Comparison of ENCODE assay signal across 10 cellular contexts in the genomic region with DNA sequence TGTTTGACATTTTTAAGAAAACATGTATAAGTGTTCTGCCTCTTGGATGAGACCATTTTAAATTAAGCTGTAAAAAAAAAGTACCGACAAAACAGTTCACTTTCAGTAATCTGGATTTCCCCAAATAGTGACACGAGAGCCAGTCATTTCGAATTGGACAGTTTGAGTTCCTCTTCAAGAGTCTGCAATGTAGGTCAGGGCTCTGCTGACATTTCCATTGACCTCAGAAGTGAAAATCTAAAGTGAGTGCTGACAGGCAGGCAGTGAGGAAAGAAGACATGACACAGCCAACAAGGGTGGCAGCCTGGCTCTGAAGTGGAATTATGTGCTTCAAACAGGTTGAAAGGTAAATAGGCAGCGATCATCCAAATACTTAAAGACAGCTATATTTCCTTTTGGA. TPM values are rescaled to one million over a fixed set of nuclear protein-coding genes. Genes with fewer than 3 reads are reported as not detected.
DNase-seq lines count a peak whose midpoint lies in the region; ATAC-seq and TF ChIP-seq lines count a peak whose summit lies in the region.
"Had no signal": no experiment of that assay in that cellular context is flagged by ENCODE, and none has a peak within 500 bp of the region (broad histone marks: within the 10 kb centered on the region; RNA-seq: fewer than 3 reads in every experiment).

A gene with protein sequence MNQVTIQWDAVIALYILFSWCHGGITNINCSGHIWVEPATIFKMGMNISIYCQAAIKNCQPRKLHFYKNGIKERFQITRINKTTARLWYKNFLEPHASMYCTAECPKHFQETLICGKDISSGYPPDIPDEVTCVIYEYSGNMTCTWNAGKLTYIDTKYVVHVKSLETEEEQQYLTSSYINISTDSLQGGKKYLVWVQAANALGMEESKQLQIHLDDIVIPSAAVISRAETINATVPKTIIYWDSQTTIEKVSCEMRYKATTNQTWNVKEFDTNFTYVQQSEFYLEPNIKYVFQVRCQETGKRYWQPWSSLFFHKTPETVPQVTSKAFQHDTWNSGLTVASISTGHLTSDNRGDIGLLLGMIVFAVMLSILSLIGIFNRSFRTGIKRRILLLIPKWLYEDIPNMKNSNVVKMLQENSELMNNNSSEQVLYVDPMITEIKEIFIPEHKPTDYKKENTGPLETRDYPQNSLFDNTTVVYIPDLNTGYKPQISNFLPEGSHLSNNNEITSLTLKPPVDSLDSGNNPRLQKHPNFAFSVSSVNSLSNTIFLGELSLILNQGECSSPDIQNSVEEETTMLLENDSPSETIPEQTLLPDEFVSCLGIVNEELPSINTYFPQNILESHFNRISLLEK (plus strand): TSS at position 259 of the 400 bp plus-strand sequence. CDS start 1,667 bp downstream, outside the sequence.

- H3K4me3 ChIP-seq in heart left ventricle, result no peak within 1 kb of the TSS
- no peak within 1 kb of the TSS for H3K4me3 ChIP-seq in gastroesophageal sphincter

- WGBS in heart left ventricle, 4 donors, result 30 to 46% (median 35%) methylated on average over 4 of the region's 4 CpGs
- WGBS in gastroesophageal sphincter (ENCODE audit: low coverage in 1 of 2), 2 donors, result 53 to 68% methylated on average over 4 of the region's 4 CpGs

- H3K9me3 ChIP-seq in heart left ventricle (peaks cover 0 to 2% (median 0%) of the 10 kb centered on the region in 12 donors), gastroesophageal sphincter (no peaks in the 10 kb centered on the region)

- H3K36me3 ChIP-seq in heart left ventricle, result no peaks in the 10 kb centered on the region
- no peaks in the 10 kb centered on the region for H3K36me3 ChIP-seq in gastroesophageal sphincter

- no peak for TF ChIP-seq CTCF in heart left ventricle (IDR thresholded peaks at IDR 0.05)
- TF ChIP-seq CTCF in gastroesophageal sphincter (IDR thresholded peaks at IDR 0.05), result no peak

- H3K4me1 ChIP-seq in heart left ventricle (peaks cover 0 to 5% (median 0%) of the 10 kb centered on the region in 12 donors), gastroesophageal sphincter (no peaks in the 10 kb centered on the region)

- DNase-seq in heart left ventricle (peak in 4 of 5 donors; percentile 27 to 68 (median 48)), Ammon's horn (ENCODE audit: low spot score) (no peak), NCI-H1105 treated with DMSO at 0.1 percent for 48 hours (lab: John Stamatoyannopoulos, UW) (no peak), G401 (ENCODE audit: low spot score) (no peak)
- DNase-seq: activated CD8-positive, alpha-beta memory T cell treated with anti-CD3 and anti-CD28 coated beads, Interleukin-2, amount 50 U/mL, for 4 hours had no signal

- intact Hi-C loops in heart left ventricle (cut with DNase I), result no loop called here

- no peaks in the 10 kb centered on the region for H3K27me3 ChIP-seq in heart left ventricle
- no peaks in the 10 kb centered on the region for H3K27me3 ChIP-seq in gastroesophageal sphincter

- in situ Hi-C loops in G401 (cut with HindIII; ENCODE audit: low sequenced_read_pairs), result no loop called here

- TF ChIP-seq POLR2A in heart left ventricle (IDR thresholded peaks at IDR 0.05) (no peak), gastroesophageal sphincter (IDR thresholded peaks at IDR 0.05) (no peak)

- TF ChIP-seq EP300 in gastroesophageal sphincter (IDR thresholded peaks at IDR 0.05), result no peak

- H3K27ac ChIP-seq in heart left ventricle (no peak within 1 kb of the TSS), gastroesophageal sphincter (no peak within 1 kb of the TSS)

- ATAC-seq in GM18520 (IDR thresholded peaks at IDR 0.05; ENCODE audit: unreplicated experiment), result peak; percentile 93
- ATAC-seq in GM21367 (IDR thresholded peaks at IDR 0.05; ENCODE audit: unreplicated experiment), result peak; percentile 77
- ATAC-seq in HG03280 (IDR thresholded peaks at IDR 0.05; ENCODE audit: unreplicated experiment), result peak; percentile 74
- peak; percentile 83 to 98 (median 94) for ATAC-seq in heart left ventricle
- ATAC-seq in gastroesophageal sphincter, result no peak

RNA-seq across cellular contexts. Expression of the gene that starts here (rescaled TPM):
- not detected for total RNA-seq in heart left ventricle
- polyA plus RNA-seq in heart left ventricle, result not detected
- total RNA-seq in gastroesophageal sphincter, result not detected
- not detected in 2 replicates for total RNA-seq in G401 (2014; rRNA removed; shearing (Covaris generic))
- total RNA-seq: H1 had no signal
- polyA plus RNA-seq: H1 had no signal

Comparison
In these comparisons a context has a peak if more than half of its experiments do, and no peak if none do; other contexts are left out.
1. Peak in DNase-seq and ATAC-seq in heart left ventricle; RNA of the gene not detected or under 1 TPM.